In genomic region chr1:192159769-192160168, GRCh38 we compare ENCODE assay signal across 1 cellular context.
TF ChIP-seq lines count a peak whose summit lies in the region.

No MANE protein-coding gene starts in this region.

TF ChIP-seq in SK-N-SH treated with all-trans-retinoic acid at 6 μM for 48 hours, 23 proteins besides CTCF, POLR2A, EP300 and RAD21 (continued from another document):
- no peak for TF ChIP-seq PATZ1 (CRISPR knock-in tag; IDR thresholded peaks at IDR 0.05; ENCODE audit: borderline replicate concordance)
- TF ChIP-seq ZNF70 (CRISPR knock-in tag; IDR thresholded peaks at IDR 0.05): no peak
- no peak for TF ChIP-seq ZFP30 (CRISPR knock-in tag; IDR thresholded peaks at IDR 0.05)
- TF ChIP-seq BACH2 (CRISPR knock-in tag; IDR thresholded peaks at IDR 0.05; ENCODE audit: borderline replicate concordance): no peak
- no peak for TF ChIP-seq ISL1 (CRISPR knock-in tag; IDR thresholded peaks at IDR 0.05)
- TF ChIP-seq RARB (CRISPR knock-in tag; IDR thresholded peaks at IDR 0.05): no peak
TF ChIP-seq in SK-N-SH treated with all-trans-retinoic acid at 6 μM for 48 hours: peak in this region for 0.
